Comparison of ENCODE assay signal across 8 cellular contexts in the genomic region with DNA sequence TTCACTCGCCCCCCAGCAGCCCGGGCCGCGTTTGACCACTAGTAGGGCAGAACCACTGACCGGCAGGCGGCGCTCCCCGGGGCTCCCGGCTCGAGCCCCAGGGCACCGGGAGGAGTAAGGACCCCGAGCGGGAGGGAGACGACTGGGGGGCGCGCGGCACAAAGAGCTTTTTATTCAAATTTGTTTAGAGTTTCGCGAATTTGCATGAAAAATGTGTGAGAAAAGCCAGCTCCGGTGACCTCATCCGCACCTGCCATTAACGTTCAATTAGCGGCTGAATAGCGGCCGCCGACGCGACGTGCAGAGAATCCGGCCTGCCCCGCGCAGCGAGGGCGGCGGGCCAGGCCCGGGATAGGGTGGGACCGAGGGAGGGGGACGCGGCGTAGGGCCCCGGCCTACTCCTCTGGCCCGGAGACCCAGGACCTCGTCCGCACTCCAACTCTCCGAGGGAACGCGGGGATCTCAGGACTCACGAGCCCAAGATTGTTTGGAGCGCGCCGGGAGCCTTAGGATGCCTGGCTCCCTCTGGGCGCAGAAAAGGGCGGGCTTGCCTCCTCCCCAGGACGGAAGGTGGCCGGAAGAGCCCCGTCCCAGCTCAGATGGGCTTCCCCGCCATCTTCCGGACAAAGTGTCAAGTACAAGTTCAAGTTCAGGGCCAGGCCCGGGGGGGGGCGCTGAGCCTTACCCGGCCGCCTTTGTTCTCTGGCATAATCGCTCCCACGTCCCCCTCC.
DNase-seq lines count a peak whose midpoint lies in the region; ATAC-seq and TF ChIP-seq lines count a peak whose summit lies in the region.

No MANE protein-coding gene starts in this region.

- TF ChIP-seq CTCF in KMS-11 (conservative IDR thresholded peaks at IDR 0.05; ENCODE audit: low read depth, low read length) = peak; percentile 69
- TF ChIP-seq CTCF in adrenal gland (IDR thresholded peaks at IDR 0.05) = no peak

- H2AFZ ChIP-seq in KMS-11 (ENCODE audit: low read depth) = peak overlapping the region; percentile 99

- POLR2A ChIA-PET in naive thymus-derived CD4-positive, alpha-beta T cell (lab: Charles Lee) = no interaction called here

- no peaks in the 10 kb centered on the region for H3K9me3 Mint-ChIP-seq in effector memory CD8-positive, alpha-beta T cell
- H3K9me3 Mint-ChIP-seq in naive thymus-derived CD4-positive, alpha-beta T cell = no peaks in the 10 kb centered on the region

- peak overlapping the region; percentile 64; the same call in 1 of the 2 replicates for H3K9ac ChIP-seq in KMS-11

- H3K79me2 ChIP-seq in KMS-11 (ENCODE audit: insufficient read depth, low read depth) = no peaks in the 10 kb centered on the region

- peaks cover 5% of the 10 kb centered on the region for H3K36me3 Mint-ChIP-seq in effector memory CD8-positive, alpha-beta T cell (ENCODE audit: insufficient read depth)
- H3K36me3 Mint-ChIP-seq in naive thymus-derived CD4-positive, alpha-beta T cell = peaks cover 0 to 2% (median 0%) of the 10 kb centered on the region in 5 donors

- no peaks in the 10 kb centered on the region for H4K20me1 ChIP-seq in KMS-11 (ENCODE audit: insufficient read depth)

- intact Hi-C loops in naive thymus-derived CD4-positive, alpha-beta T cell (cut with micrococcal nuclease) = loop anchor here in 1 of 2 donors (2.0 kb wide), 1 partner anchor 41 kb away; no protein-coding TSS in a partner anchor
- intact Hi-C loops in adrenal gland (cut with DNase I) = no loop called here

- TF ChIP-seq POLR2A in adrenal gland (IDR thresholded peaks at IDR 0.05) = no peak

- DNase-seq in ELR (ENCODE audit: low read depth) = peak; percentile 42
- DNase-seq in SK-N-DZ (ENCODE audit: low spot score) = peak; percentile 74
- peak in 1 of 3 experiments; percentile 19 for DNase-seq in effector memory CD8-positive, alpha-beta T cell
- peak in 1 of 9 donors; percentile 47 for DNase-seq in naive thymus-derived CD4-positive, alpha-beta T cell
- DNase-seq in adrenal gland = no peak
- no peak for DNase-seq in SKM-1 (lab: John Stamatoyannopoulos, UW; ENCODE audit: unreplicated experiment)

- ATAC-seq in GM21390 (IDR thresholded peaks at IDR 0.05; ENCODE audit: unreplicated experiment) = peak; percentile 73
- peak; percentile 80 for ATAC-seq in effector memory CD8-positive, alpha-beta T cell (replicated peaks)
- ATAC-seq in naive thymus-derived CD4-positive, alpha-beta T cell = peak; percentile 36

- CTCF ChIA-PET in naive thymus-derived CD4-positive, alpha-beta T cell (lab: Charles Lee) = interaction anchor here (1.4 kb wide), 1 partner anchor 41 kb away, joined by 6 read pairs; no protein-coding TSS in a partner anchor

- H3K27me3 ChIP-seq in KMS-11 (ENCODE audit: insufficient read depth, low read depth) (peaks cover 12% of the 10 kb centered on the region; the same call in 1 of the 2 replicates), adrenal gland (peaks cover 67% of the 10 kb centered on the region)
- peaks cover 7 to 32% of the 10 kb centered on the region in 2 donors for H3K27me3 ChIP-seq in naive thymus-derived CD4-positive, alpha-beta T cell (ENCODE audit: control insufficient read depth in 2 of 2, insufficient read depth in 2 of 2, low read length in 2 of 2)

- peak overlapping the region in 1 of 2 donors; percentile 35 for H3K27ac Mint-ChIP-seq in effector memory CD8-positive, alpha-beta T cell
- no peak overlapping the region for H3K27ac Mint-ChIP-seq in naive thymus-derived CD4-positive, alpha-beta T cell

- no peaks in the 10 kb centered on the region for H3K9me3 ChIP-seq in naive thymus-derived CD4-positive, alpha-beta T cell (ENCODE audit: control insufficient read depth in 2 of 3, low read length in 3 of 3)
- no peaks in the 10 kb centered on the region for H3K9me3 ChIP-seq in adrenal gland (replicated peaks in 1 of 3)

- peaks cover 48 to 90% of the 10 kb centered on the region in 2 donors for H3K27me3 Mint-ChIP-seq in effector memory CD8-positive, alpha-beta T cell
- H3K27me3 Mint-ChIP-seq in naive thymus-derived CD4-positive, alpha-beta T cell = peaks cover 49 to 81% (median 66%) of the 10 kb centered on the region in 5 donors

- H3K4me1 ChIP-seq in KMS-11 (ENCODE audit: low read depth, poor library complexity, severe bottlenecking) (no peaks in the 10 kb centered on the region), adrenal gland (replicated peaks in 1 of 2) (peaks cover 0 to 11% of the 10 kb centered on the region in 2 donors)
- H3K4me1 ChIP-seq in naive thymus-derived CD4-positive, alpha-beta T cell (ENCODE audit: control insufficient read depth in 2 of 2, insufficient read depth in 2 of 2, low read length in 2 of 2) = peaks cover 3 to 6% of the 10 kb centered on the region in 2 donors

- H3K4me3 Mint-ChIP-seq in effector memory CD8-positive, alpha-beta T cell = peak overlapping the region; percentile 70 to 72
- peak overlapping the region; percentile 56 to 80 (median 74) for H3K4me3 Mint-ChIP-seq in naive thymus-derived CD4-positive, alpha-beta T cell

- no peaks in the 10 kb centered on the region for H3K4me1 Mint-ChIP-seq in effector memory CD8-positive, alpha-beta T cell (ENCODE audit: low read depth in 2 of 2)
- H3K4me1 Mint-ChIP-seq in naive thymus-derived CD4-positive, alpha-beta T cell = peaks cover 6 to 22% (median 15%) of the 10 kb centered on the region in 7 donors

- 3 to 7% (median 6%) methylated on average over 13 to 64 of the region's 64 CpGs for WGBS in adrenal gland, 4 donors

- H3K27ac ChIP-seq in KMS-11 (no peak overlapping the region), adrenal gland (no peak overlapping the region)
- no peak overlapping the region for H3K27ac ChIP-seq in naive thymus-derived CD4-positive, alpha-beta T cell (ENCODE audit: low read depth, low read length)

- H3K4me2 ChIP-seq in KMS-11 = peak overlapping the region; percentile 78

- H3K4me3 ChIP-seq in KMS-11 (IDR thresholded peaks at IDR 0.05; ENCODE audit: insufficient read depth, low read depth, low read length) (no peak overlapping the region), adrenal gland (peak overlapping the region in 1 of 4 donors; percentile 45)
- H3K4me3 ChIP-seq in naive thymus-derived CD4-positive, alpha-beta T cell (ENCODE audit: low read length) = peak overlapping the region; percentile 58

- H3K36me3 ChIP-seq in KMS-11 (ENCODE audit: insufficient read depth) = no peaks in the 10 kb centered on the region
- H3K36me3 ChIP-seq in naive thymus-derived CD4-positive, alpha-beta T cell (ENCODE audit: control insufficient read depth in 2 of 3, insufficient read depth in 3 of 3, low read length in 3 of 3) = no peaks in the 10 kb centered on the region
- no peaks in the 10 kb centered on the region for H3K36me3 ChIP-seq in adrenal gland (replicated peaks in 1 of 2)

Comparison
In these comparisons a context has a peak if more than half of its experiments do, and no peak if none do; other contexts are left out.
1. DNase-seq: peak in ELR (single experiment) and SK-N-DZ (single experiment); none in adrenal gland (0 of 7) and SKM-1 (single experiment).
2. Peak in every context shown above with its lines, with median percentiles within 50 percentile points of each other: ATAC-seq.